ENCODE assay signal across 1 cellular context in the genomic region with DNA sequence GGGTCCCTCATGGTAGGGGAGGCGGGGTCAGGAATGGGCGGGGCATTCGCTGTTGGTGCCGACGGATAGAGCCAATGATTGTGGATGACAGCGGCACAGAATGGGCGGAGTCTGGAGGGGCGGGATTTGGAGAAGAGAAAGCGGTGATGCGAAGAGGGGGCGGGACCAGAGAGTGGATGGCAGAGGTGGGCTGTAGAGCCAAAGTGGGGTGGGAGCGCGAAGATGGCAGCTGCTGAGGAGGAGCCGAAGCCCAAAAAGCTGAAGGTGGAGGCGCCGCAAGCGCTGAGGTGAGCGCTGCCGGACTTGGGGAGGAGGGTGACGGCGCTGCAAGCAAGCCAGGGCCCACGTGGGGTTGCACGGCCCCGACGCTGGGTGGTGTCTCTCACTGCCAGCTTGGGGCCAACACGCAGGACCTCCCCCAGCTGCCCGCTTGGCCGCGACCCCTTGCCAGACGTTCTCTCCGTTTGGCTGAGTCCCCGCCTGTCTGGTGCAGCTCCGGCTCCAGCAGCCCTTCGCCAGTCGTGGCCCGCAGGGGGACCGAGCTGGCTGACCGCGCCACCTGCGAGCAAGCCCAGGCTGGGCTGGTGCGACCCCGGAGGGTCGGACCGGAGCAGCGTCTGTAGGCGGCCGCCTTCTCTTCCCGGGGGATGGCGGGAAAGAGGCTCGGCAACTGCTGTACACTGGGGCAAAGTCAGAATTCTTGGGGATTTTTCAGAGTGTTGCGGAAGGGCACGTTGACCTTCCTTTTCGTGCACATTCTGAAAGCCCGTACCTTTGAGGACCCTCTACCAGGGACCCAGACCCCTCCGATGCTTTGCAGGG.
TF ChIP-seq lines count a peak whose summit lies in the region.

Gene ADK (plus strand): TSS at position 165 of the 822 bp plus-strand sequence. CDS start 58 bp downstream, at position 223.

TF ChIP-seq in HepG2, 621 proteins besides CTCF, POLR2A, EP300 and RAD21 (continued from another document and continues in another):
- TF ChIP-seq, protein P1, sequence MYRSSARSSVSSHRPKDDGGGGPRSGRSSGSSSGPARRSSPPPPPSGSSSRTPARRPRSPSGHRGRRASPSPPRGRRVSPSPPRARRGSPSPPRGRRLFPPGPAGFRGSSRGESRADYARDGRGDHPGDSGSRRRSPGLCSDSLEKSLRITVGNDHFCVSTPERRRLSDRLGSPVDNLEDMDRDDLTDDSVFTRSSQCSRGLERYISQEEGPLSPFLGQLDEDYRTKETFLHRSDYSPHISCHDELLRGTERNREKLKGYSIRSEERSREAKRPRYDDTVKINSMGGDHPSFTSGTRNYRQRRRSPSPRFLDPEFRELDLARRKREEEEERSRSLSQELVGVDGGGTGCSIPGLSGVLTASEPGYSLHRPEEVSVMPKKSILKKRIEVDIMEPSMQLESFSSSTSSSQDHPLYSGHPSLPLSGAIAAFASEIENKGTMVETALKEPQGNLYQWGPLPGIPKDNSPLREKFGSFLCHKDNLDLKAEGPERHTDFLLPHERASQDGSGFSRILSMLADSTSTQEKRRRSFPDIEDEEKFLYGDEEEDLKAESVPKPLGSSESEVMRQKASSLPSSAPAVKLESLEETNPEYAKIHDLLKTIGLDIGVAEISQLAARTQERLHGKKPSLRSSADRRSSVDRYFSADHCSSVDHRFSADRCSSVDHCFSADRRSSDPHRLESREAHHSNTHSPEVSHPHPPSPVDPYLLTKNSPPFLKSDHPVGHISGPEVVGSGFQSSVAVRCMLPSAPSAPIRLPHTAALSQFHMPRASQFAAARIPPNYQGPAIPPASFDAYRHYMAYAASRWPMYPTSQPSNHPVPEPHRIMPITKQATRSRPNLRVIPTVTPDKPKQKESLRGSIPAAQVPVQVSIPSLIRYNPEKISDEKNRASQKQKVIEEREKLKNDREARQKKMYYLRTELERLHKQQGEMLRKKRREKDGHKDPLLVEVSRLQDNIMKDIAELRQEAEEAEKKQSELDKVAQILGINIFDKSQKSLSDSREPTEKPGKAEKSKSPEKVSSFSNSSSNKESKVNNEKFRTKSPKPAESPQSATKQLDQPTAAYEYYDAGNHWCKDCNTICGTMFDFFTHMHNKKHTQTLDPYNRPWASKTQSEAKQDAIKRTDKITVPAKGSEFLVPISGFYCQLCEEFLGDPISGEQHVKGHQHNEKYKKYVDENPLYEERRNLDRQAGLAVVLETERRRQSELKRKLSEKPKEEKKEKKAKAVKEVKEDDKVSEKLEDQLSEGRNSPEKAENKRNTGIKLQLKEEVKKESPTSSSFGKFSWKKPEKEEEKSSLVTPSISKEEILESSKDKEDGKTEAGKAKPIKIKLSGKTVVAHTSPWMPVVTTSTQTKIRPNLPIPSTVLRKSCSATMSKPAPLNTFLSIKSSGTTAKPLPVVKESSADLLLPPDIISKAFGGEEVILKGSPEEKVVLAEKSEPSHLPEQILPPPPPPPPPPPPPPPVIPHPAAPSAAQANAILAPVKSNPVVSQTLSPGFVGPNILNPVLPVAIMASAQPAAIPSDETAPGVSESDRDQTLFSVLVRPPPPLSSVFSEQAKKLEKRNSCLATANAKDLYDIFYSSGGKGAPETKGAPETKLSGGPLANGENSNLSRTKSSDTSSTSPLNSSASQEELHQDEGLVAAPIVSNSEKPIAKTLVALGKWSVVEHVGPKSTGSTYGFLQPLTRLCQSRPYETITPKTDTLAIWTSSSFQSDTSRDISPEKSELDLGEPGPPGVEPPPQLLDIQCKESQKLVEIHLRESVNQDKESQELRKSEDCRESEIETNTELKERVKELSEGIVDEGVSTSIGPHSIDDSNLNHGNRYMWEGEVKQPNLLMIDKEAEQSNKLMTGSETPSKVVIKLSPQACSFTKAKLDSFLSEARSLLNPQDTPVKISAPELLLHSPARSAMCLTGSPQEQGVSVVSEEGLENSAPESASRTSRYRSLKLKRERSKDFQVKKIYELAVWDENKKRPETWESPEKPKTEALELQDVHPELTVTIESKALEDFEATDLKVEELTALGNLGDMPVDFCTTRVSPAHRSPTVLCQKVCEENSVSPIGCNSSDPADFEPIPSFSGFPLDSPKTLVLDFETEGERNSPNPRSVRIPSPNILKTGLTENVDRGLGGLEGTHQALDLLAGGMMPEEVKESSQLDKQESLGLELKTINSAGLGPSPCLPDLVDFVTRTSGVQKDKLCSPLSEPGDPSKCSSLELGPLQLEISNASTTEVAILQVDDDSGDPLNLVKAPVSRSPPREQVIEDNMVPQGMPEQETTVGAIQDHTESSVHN (CRISPR knock-in tag; IDR thresholded peaks at IDR 0.05), result peak; percentile 23; the same call in 1 of the 2 replicates
- TF ChIP-seq ZNF441 (CRISPR knock-in tag; IDR thresholded peaks at IDR 0.05; ENCODE audit: borderline replicate concordance) (peak; percentile 62; the same call in 1 of the 2 replicates), MED8 (CRISPR knock-in tag; IDR thresholded peaks at IDR 0.05; ENCODE audit: insufficient replicate concordance) (no peak), MYC (CRISPR knock-in tag; IDR thresholded peaks at IDR 0.05; ENCODE audit: borderline replicate concordance) (peak; percentile 87), ZNF660 (CRISPR knock-in tag; IDR thresholded peaks at IDR 0.05; ENCODE audit: borderline replicate concordance, low read depth) (0 out of 2 replicates have a peak, but pooled peaks have one; percentile 27), NFAT5 (CRISPR knock-in tag; IDR thresholded peaks at IDR 0.05) (peak; percentile 58; the same call in 1 of the 2 replicates), ZNF563 (CRISPR knock-in tag; IDR thresholded peaks at IDR 0.05) (no peak), ZNF33B (CRISPR knock-in tag; IDR thresholded peaks at IDR 0.05) (no peak), ZNF629 (CRISPR knock-in tag; conservative IDR thresholded peaks at IDR 0.05) (0 out of 2 replicates have a peak, but pooled peaks have one; percentile 23), TSC22D2 (CRISPR knock-in tag; IDR thresholded peaks at IDR 0.05; ENCODE audit: borderline replicate concordance) (peak; percentile 35; the same call in 1 of the 2 replicates), ZNF569 (CRISPR knock-in tag; IDR thresholded peaks at IDR 0.05; ENCODE audit: borderline replicate concordance) (no peak), ADNP (CRISPR knock-in tag; IDR thresholded peaks at IDR 0.05) (no peak), REXO4 (CRISPR knock-in tag; IDR thresholded peaks at IDR 0.05; ENCODE audit: borderline replicate concordance) (no peak), SRSF1 (optimal IDR thresholded peaks at IDR 0.05; ENCODE audit: low read depth, low read length) (peak; percentile 25), ZNF251 (CRISPR knock-in tag; IDR thresholded peaks at IDR 0.05) (0 out of 2 replicates have a peak, but pooled peaks have one; percentile 72), ZNF317 (CRISPR knock-in tag; IDR thresholded peaks at IDR 0.05) (peak; percentile 62), LCORL (IDR thresholded peaks at IDR 0.05) (no peak), LCORL (CRISPR knock-in tag; IDR thresholded peaks at IDR 0.05) (peak; percentile 58; the same call in 1 of the 2 replicates), GZF1 (CRISPR knock-in tag; IDR thresholded peaks at IDR 0.05) (0 out of 2 replicates have a peak, but pooled peaks have one; percentile 31), ZNF432 (CRISPR knock-in tag; IDR thresholded peaks at IDR 0.05; ENCODE audit: borderline replicate concordance) (no peak), GPN1 (CRISPR knock-in tag; IDR thresholded peaks at IDR 0.05; ENCODE audit: borderline replicate concordance) (no peak), CC2D1A (CRISPR knock-in tag; IDR thresholded peaks at IDR 0.05) (no peak), SMAD3 (CRISPR knock-in tag; IDR thresholded peaks at IDR 0.05) (peak; percentile 13; the same call in 1 of the 2 replicates), HNRNPL (IDR thresholded peaks at IDR 0.05; ENCODE audit: low read depth, low read length) (peak; percentile 88; the same call in 1 of the 2 replicates), PCBP2 (optimal IDR thresholded peaks at IDR 0.05; ENCODE audit: low read depth, low read length, poor library complexity, severe bottlenecking) (no peak), TAF1 (CRISPR knock-in tag; IDR thresholded peaks at IDR 0.05) (peak; percentile 85), NR2F1 (CRISPR knock-in tag; IDR thresholded peaks at IDR 0.05) (no peak), GATAD2A (CRISPR knock-in tag; IDR thresholded peaks at IDR 0.05) (no peak; the same call in 1 of the 2 replicates), ZNF329 (CRISPR knock-in tag; IDR thresholded peaks at IDR 0.05; ENCODE audit: low read depth) (0 out of 2 replicates have a peak, but pooled peaks have one; percentile 57), TP53 (CRISPR knock-in tag; conservative IDR thresholded peaks at IDR 0.05) (no peak), CBX1 (IDR thresholded peaks at IDR 0.05; ENCODE audit: low read depth) (no peak), HNRNPH1 (optimal IDR thresholded peaks at IDR 0.05; ENCODE audit: low read depth, low read length) (no peak)
- TF ChIP-seq, protein P2, sequence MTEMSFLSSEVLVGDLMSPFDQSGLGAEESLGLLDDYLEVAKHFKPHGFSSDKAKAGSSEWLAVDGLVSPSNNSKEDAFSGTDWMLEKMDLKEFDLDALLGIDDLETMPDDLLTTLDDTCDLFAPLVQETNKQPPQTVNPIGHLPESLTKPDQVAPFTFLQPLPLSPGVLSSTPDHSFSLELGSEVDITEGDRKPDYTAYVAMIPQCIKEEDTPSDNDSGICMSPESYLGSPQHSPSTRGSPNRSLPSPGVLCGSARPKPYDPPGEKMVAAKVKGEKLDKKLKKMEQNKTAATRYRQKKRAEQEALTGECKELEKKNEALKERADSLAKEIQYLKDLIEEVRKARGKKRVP (CRISPR knock-in tag; IDR thresholded peaks at IDR 0.05), result no peak
- TF ChIP-seq, protein P3, sequence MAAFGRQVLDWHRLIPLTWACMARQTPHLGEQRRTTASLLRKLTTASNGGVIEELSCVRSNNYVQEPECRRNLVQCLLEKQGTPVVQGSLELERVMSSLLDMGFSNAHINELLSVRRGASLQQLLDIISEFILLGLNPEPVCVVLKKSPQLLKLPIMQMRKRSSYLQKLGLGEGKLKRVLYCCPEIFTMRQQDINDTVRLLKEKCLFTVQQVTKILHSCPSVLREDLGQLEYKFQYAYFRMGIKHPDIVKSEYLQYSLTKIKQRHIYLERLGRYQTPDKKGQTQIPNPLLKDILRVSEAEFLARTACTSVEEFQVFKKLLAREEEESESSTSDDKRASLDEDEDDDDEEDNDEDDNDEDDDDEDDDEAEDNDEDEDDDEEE (CRISPR knock-in tag; IDR thresholded peaks at IDR 0.05), result no peak
- TF ChIP-seq, protein P4, sequence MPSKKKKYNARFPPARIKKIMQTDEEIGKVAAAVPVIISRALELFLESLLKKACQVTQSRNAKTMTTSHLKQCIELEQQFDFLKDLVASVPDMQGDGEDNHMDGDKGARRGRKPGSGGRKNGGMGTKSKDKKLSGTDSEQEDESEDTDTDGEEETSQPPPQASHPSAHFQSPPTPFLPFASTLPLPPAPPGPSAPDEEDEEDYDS (CRISPR knock-in tag; IDR thresholded peaks at IDR 0.05), result peak; percentile 91
- TF ChIP-seq, protein P5, sequence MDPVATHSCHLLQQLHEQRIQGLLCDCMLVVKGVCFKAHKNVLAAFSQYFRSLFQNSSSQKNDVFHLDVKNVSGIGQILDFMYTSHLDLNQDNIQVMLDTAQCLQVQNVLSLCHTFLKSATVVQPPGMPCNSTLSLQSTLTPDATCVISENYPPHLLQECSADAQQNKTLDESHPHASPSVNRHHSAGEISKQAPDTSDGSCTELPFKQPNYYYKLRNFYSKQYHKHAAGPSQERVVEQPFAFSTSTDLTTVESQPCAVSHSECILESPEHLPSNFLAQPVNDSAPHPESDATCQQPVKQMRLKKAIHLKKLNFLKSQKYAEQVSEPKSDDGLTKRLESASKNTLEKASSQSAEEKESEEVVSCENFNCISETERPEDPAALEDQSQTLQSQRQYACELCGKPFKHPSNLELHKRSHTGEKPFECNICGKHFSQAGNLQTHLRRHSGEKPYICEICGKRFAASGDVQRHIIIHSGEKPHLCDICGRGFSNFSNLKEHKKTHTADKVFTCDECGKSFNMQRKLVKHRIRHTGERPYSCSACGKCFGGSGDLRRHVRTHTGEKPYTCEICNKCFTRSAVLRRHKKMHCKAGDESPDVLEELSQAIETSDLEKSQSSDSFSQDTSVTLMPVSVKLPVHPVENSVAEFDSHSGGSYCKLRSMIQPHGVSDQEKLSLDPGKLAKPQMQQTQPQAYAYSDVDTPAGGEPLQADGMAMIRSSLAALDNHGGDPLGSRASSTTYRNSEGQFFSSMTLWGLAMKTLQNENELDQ (CRISPR knock-in tag; IDR thresholded peaks at IDR 0.05; ENCODE audit: borderline replicate concordance), result no peak
